In genomic region chr3:138950006-138950644, GRCh38 we compare ENCODE assay signal across 8 cellular contexts. TPM values are rescaled to one million over a fixed set of nuclear protein-coding genes. Genes with fewer than 3 reads are reported as not detected.
DNase-seq lines count a peak whose midpoint lies in the region; ATAC-seq and TF ChIP-seq lines count a peak whose summit lies in the region.

No MANE protein-coding gene starts in this region.

- no peak for DNase-seq in Right ventricle myocardium inferior (ENCODE audit: missing footprints)
- DNase-seq in cardiac septum (ENCODE audit: low spot score) = no peak
- DNase-seq in astrocyte of the cerebellum (ENCODE audit: low read depth) = no peak
- peak; percentile 80 for DNase-seq in islet precursor cell
- peak; percentile 10 for DNase-seq in superior temporal gyrus (ENCODE audit: extremely low spot score)
- no peak for DNase-seq in mesenteric fat pad (ENCODE audit: low spot score)
- no peak for DNase-seq in stimulated activated CD4-positive, alpha-beta T cell treated with anti-CD3 and anti-CD28 coated beads, Interleukin-1b, Interleukin-23, amount 100 ng/mL, for 48 hours

- peak; percentile 43 for ATAC-seq in Right ventricle myocardium inferior
- no peak for ATAC-seq in HG03045 (IDR thresholded peaks at IDR 0.05; ENCODE audit: unreplicated experiment)

- H3K4me3 ChIP-seq in astrocyte of the cerebellum (ENCODE audit: low read depth, low read length) = peak overlapping the region; percentile 33

- in situ Hi-C loops in astrocyte of the cerebellum (cut with HindIII; ENCODE audit: low sequenced_read_pairs) = no loop called here

- TF ChIP-seq CTCF in astrocyte of the cerebellum (IDR thresholded peaks at IDR 0.05; ENCODE audit: low read depth, low read length, missing control alignments) = no peak

- intact Hi-C loops in Right ventricle myocardium inferior (cut with DNase I) = no loop called here
- intact Hi-C loops in cardiac septum (cut with DNase I) = no loop called here

RNA-seq across cellular contexts. Expression of gene FOXL2NB, which starts 3.1 kb away (rescaled TPM):
- total RNA-seq in Right ventricle myocardium inferior (not detected), cardiac septum (not detected), mesenteric fat pad (not detected)

RNA-seq across cellular contexts. Expression of gene FOXL2, which starts 3.2 kb away (rescaled TPM):
- total RNA-seq in Right ventricle myocardium inferior (not detected), cardiac septum (0.11 TPM), mesenteric fat pad (not detected)

RNA-seq across cellular contexts. Expression of gene PRR23A, which starts 55.9 kb away (rescaled TPM):
- total RNA-seq in Right ventricle myocardium inferior = not detected
- not detected for total RNA-seq in cardiac septum
- total RNA-seq in mesenteric fat pad = not detected

Comparison
In these comparisons a context has a peak if more than half of its experiments do, and no peak if none do; other contexts are left out.
1. DNase-seq: peak in islet precursor cell (single experiment) and superior temporal gyrus (single experiment); none in Right ventricle myocardium inferior (single experiment), cardiac septum (single experiment), astrocyte of the cerebellum (single experiment), mesenteric fat pad (single experiment) and stimulated activated CD4-positive, alpha-beta T cell treated with anti-CD3 and anti-CD28 coated beads, Interleukin-1b, Interleukin-23, amount 100 ng/mL, for 48 hours (single experiment).